Comparison of ENCODE assay signal across 15 cellular contexts in the genomic region with DNA sequence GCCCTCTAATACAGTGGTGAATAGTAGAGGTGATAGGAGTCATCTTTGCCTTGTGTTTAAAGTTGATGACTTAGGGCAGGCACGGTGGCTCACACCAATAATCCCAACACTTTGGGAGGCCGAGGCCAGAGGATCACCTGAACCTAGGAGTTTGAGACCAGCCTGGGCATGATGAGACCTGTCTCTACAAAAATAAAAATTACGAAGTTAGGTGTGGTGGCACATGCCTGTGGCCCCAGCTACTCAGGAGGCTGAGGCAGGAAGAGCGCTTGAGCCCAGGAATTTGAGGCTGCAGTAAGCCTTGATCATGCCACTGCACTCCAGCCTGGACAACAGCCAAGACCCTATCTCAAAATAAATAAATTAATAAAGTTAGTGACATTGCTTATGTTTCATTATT.
"Had no signal": no experiment of that assay in that cellular context is flagged by ENCODE, and none has a peak within 500 bp of the region (broad histone marks: within the 10 kb centered on the region; RNA-seq: fewer than 3 reads in every experiment).

No MANE protein-coding gene starts in this region.

- H3K4me3 Mint-ChIP-seq: activated CD4-positive, alpha-beta memory T cell treated with anti-CD3 and anti-CD28 coated beads, Interleukin-2, amount 10 ng/mL, durations not matched to agents 7 days and 5 days; activated CD4-positive, alpha-beta T cell treated with anti-CD3 and anti-CD28 coated beads for 36 hours; activated naive CD8-positive, alpha-beta T cell treated with anti-CD3 and anti-CD28 coated beads for 36 hours had no signal

- H3K36me3 ChIP-seq: colonic mucosa, uterus had no signal

- H3K4me3 ChIP-seq: cardiac muscle cell, colonic mucosa, right atrium auricular region, skin epidermis, tibial artery, uterus had no signal

- ATAC-seq: activated CD4-positive, alpha-beta T cell treated with anti-CD3 and anti-CD28 coated beads for 36 hours; left ventricle myocardium superior had no signal

- H3K9me3 ChIP-seq: colonic mucosa, right atrium auricular region, tibial artery, uterus had no signal

- H3K27ac ChIP-seq: cardiac muscle cell, colonic mucosa, right atrium auricular region, skin epidermis, tibial artery, uterus had no signal

- H3K9me3 Mint-ChIP-seq: activated CD4-positive, alpha-beta memory T cell treated with anti-CD3 and anti-CD28 coated beads, Interleukin-2, amount 10 ng/mL, durations not matched to agents 7 days and 5 days had no signal

- DNase-seq: activated CD4-positive, alpha-beta memory T cell treated with anti-CD3 and anti-CD28 coated beads, Interleukin-2, amount 10 ng/mL, durations not matched to agents 7 days and 5 days; activated CD4-positive, alpha-beta T cell treated with anti-CD3 and anti-CD28 coated beads for 36 hours; activated CD8-positive, alpha-beta memory T cell treated with anti-CD3 and anti-CD28 coated beads, Interleukin-2, amount 50 U/mL, for 48 hours; activated naive CD8-positive, alpha-beta T cell treated with anti-CD3 and anti-CD28 coated beads for 36 hours; aorta; colonic mucosa; kidney; left ventricle myocardium superior; posterior cingulate gyrus; SW 1271; tibial artery; uterus had no signal

- H3K4me1 ChIP-seq: colonic mucosa, right atrium auricular region, uterus had no signal

- H3K27me3 ChIP-seq: cardiac muscle cell, colonic mucosa, right atrium auricular region, tibial artery, uterus had no signal

- H3K27ac Mint-ChIP-seq: activated CD4-positive, alpha-beta memory T cell treated with anti-CD3 and anti-CD28 coated beads, Interleukin-2, amount 10 ng/mL, durations not matched to agents 7 days and 5 days; activated CD4-positive, alpha-beta T cell treated with anti-CD3 and anti-CD28 coated beads for 36 hours; activated naive CD8-positive, alpha-beta T cell treated with anti-CD3 and anti-CD28 coated beads for 36 hours had no signal

- H3K27me3 Mint-ChIP-seq: activated CD4-positive, alpha-beta memory T cell treated with anti-CD3 and anti-CD28 coated beads, Interleukin-2, amount 10 ng/mL, durations not matched to agents 7 days and 5 days; activated CD4-positive, alpha-beta T cell treated with anti-CD3 and anti-CD28 coated beads for 36 hours; activated naive CD8-positive, alpha-beta T cell treated with anti-CD3 and anti-CD28 coated beads for 36 hours had no signal
